ENCODE assay signal across 22 cellular contexts in genomic region chr2:71597749-71598148, GRCh38.
DNase-seq lines count a peak whose midpoint lies in the region; ATAC-seq and TF ChIP-seq lines count a peak whose summit lies in the region.
"Had no signal": no experiment of that assay in that cellular context is flagged by ENCODE, and none has a peak within 500 bp of the region (broad histone marks: within the 10 kb centered on the region; RNA-seq: fewer than 3 reads in every experiment).

No MANE protein-coding gene starts in this region.

- H3K27me3 ChIP-seq in BLaER1: peaks cover 5% of the 10 kb centered on the region; the same call in 1 of the 2 replicates
- no peaks in the 10 kb centered on the region for H3K27me3 ChIP-seq in dorsolateral prefrontal cortex
- H3K27me3 ChIP-seq in heart left ventricle: no peaks in the 10 kb centered on the region

- TF ChIP-seq CTCF in HFF-Myc (IDR thresholded peaks at IDR 0.05; ENCODE audit: low read depth, low read length, missing control alignments) (no peak), dorsolateral prefrontal cortex (IDR thresholded peaks at IDR 0.05 in 54 of 56, conservative IDR thresholded peaks at IDR 0.05 in 2 of 56; ENCODE audit: low read depth in 1 of 56, partially characterized antibody in 56 of 56) (no peak), heart left ventricle (IDR thresholded peaks at IDR 0.05) (no peak)

- H3K9ac ChIP-seq in BLaER1: no peak overlapping the region

- no peaks in the 10 kb centered on the region for H3K9me3 ChIP-seq in BLaER1
- no peaks in the 10 kb centered on the region for H3K9me3 ChIP-seq in heart left ventricle
- H3K9me3 ChIP-seq: HAP-1 had no signal

- 91 to 95% (median 92%) methylated on average over 4 of the region's 4 CpGs for WGBS in heart left ventricle, 4 donors

- ATAC-seq in HG02678 (IDR thresholded peaks at IDR 0.05; ENCODE audit: unreplicated experiment) (no peak), heart left ventricle (no peak)
- ATAC-seq: Panc1 had no signal

- H3K36me3 ChIP-seq in BLaER1 (no peaks in the 10 kb centered on the region), heart left ventricle (peaks cover 0 to 75% (median 26%) of the 10 kb centered on the region in 9 donors)
- H3K36me3 ChIP-seq: HAP-1 had no signal

- intact Hi-C loops in dorsolateral prefrontal cortex (cut with DNase I) (loop anchor here (2.0 to 5.0 kb wide), 2 partner anchors 49 to 550 kb away; partner anchors contain the start of gene CYP26B1 (in 1 of the 2)), heart left ventricle (cut with DNase I) (no loop called here)

- DNase-seq in HFF-Myc (ENCODE audit: extremely low read depth, low read depth): peak; percentile 41
- DNase-seq in dorsolateral prefrontal cortex: no peak
- DNase-seq in substantia nigra (lab: John Stamatoyannopoulos, UW): no peak
- no peak for DNase-seq in AG08396 (ENCODE audit: low spot score)
- DNase-seq in heart left ventricle: no peak
- DNase-seq: Calu3, DMS79 treated with DMSO at 0.1 percent for 48 hours, GOT3, NCI-H1092, NCI-H1417 treated with DMSO at 0.1 percent for 48 hours, NCI-H1694 treated with DMSO at 0.1 percent for 48 hours, NCI-H2081 treated with DMSO at 0.1 percent for 48 hours, NCI-H2171, NCI-H226, NCI-H510A, NCI-H69, SHP77 had no signal

- H3K4me1 ChIP-seq in BLaER1: peaks cover 89% of the 10 kb centered on the region
- peaks cover 0 to 3% (median 0%) of the 10 kb centered on the region in 12 donors for H3K4me1 ChIP-seq in heart left ventricle

- peaks cover 45% of the 10 kb centered on the region for H4K20me1 ChIP-seq in BLaER1

- H3K4me3 ChIP-seq in BLaER1 (no peak overlapping the region), HFF-Myc (replicated peaks; ENCODE audit: low read depth, low read length) (no peak overlapping the region), dorsolateral prefrontal cortex (no peak overlapping the region), heart left ventricle (no peak overlapping the region)
- H3K4me3 ChIP-seq: HAP-1 had no signal

- H3K4me2 ChIP-seq in BLaER1: peak overlapping the region; percentile 95

- TF ChIP-seq POLR2A in heart left ventricle (IDR thresholded peaks at IDR 0.05): no peak

- H3K27ac ChIP-seq in BLaER1 (no peak overlapping the region), dorsolateral prefrontal cortex (peak overlapping the region in 41 of 59 donors; percentile 18 to 99 (median 96)), substantia nigra (ENCODE audit: low read depth, low read length, poor library complexity, severe bottlenecking) (peak overlapping the region; percentile 55), heart left ventricle (no peak overlapping the region)
- H3K27ac ChIP-seq: RWPE1 had no signal

Comparison
In these comparisons a context has a peak if more than half of its experiments do, and no peak if none do; other contexts are left out.
1. H3K27ac ChIP-seq: peak in dorsolateral prefrontal cortex (41 of 59) and substantia nigra (single experiment); none in BLaER1 (single experiment) and heart left ventricle (0 of 12).
2. intact Hi-C loops: an anchor here in dorsolateral prefrontal cortex (2.0 to 5.0 kb wide); none called in heart left ventricle.